8 cellular contexts compared by ENCODE assay signal in the genomic region with DNA sequence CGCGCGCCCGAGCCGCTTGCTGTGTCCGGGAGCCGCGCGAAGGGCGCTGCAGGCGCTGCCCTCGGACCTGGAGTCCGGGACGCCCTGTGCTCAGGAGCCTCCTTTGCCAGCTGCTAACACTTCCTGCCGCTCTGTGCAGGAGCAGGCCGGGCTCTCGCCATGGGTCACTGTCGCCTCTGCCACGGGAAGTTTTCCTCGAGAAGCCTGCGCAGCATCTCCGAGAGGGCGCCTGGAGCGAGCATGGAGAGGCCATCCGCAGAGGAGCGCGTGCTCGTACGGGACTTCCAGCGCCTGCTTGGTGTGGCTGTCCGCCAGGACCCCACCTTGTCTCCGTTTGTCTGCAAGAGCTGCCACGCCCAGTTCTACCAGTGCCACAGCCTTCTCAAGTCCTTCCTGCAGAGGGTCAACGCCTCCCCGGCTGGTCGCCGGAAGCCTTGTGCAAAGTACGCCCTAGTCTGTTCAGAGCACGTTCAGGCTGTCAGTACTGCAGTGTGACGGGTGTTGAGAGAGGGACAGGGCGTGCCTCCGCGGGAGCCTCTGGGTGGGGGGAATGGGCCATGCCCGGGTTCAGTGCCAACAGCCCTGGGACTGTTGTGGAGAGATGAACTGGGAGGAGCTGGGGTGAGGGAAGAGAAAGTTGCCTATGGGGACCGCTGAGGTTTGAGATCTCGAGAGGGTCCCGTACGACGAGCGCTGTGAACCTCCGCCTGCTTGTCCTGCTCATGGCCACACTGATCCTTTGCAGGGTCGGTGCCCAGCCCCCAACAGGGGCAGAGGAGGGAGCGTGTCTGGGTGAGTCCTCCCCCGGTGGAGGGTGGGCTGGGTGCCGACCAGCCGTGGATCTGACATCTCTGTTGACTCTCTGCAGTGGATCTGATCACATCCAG. TPM values are rescaled to one million over a fixed set of nuclear protein-coding genes. Genes with fewer than 3 reads are reported as not detected.
DNase-seq lines count a peak whose midpoint lies in the region; ATAC-seq and TF ChIP-seq lines count a peak whose summit lies in the region.

No MANE protein-coding gene starts in this region.

- DNase-seq in Calu3 (peak; percentile 86), T-cell (peak; percentile 46 to 83 (median 68)), amygdala (lab: John Stamatoyannopoulos, UW) (peak in 40 of 56 donors; percentile 15 to 72 (median 41)), iPS DF 6.9 (ENCODE audit: low read depth, low spot score) (no peak), islet precursor cell (no peak)

- H3K27me3 ChIP-seq in iPS DF 6.9 (ENCODE audit: control insufficient read depth, insufficient read depth, low read length), result peaks cover 3% of the 10 kb centered on the region; the same call in 1 of the 2 replicates

- no CpG with 5 or more reads among the region's 56 CpGs for WGBS in iPS DF 6.9 (ENCODE audit: insufficient coverage, insufficient read length)

- H3K4me3 Mint-ChIP-seq in Calu3 (ENCODE audit: low read depth, unreplicated experiment) (peak overlapping the region; percentile 81), T-cell (peak overlapping the region; percentile 84 to 99 (median 96))

- no peaks in the 10 kb centered on the region; the same call in 1 of the 2 replicates for H3K36me3 ChIP-seq in iPS DF 6.9 (ENCODE audit: control insufficient read depth, insufficient read depth, low read length)

- H3K27ac ChIP-seq in iPS DF 6.9 (ENCODE audit: low read length) (no peak overlapping the region), skin epidermis (peak overlapping the region; percentile 84 to 99 (median 97))

- CTCF ChIA-PET in Calu3 (lab: Charles Lee), result interaction anchor here (1.3 kb wide), 1 partner anchor 17 kb away, joined by 4 read pairs; no protein-coding TSS in a partner anchor
- CTCF ChIA-PET in T-cell (lab: Charles Lee), result interaction anchor here in 1 of 2 donors (2.4 kb wide), 1 partner anchor 17 kb away, joined by 11 read pairs; no protein-coding TSS in a partner anchor

- BruUV-seq in Calu3 (replicated peaks; lab: Mats Ljungman, UMichigan), result no TSS peak

- peaks cover 41% of the 10 kb centered on the region for H3K4me1 Mint-ChIP-seq in Calu3 (ENCODE audit: low read depth, unreplicated experiment)
- H3K4me1 Mint-ChIP-seq in T-cell, result peaks cover 45 to 58% (median 50%) of the 10 kb centered on the region in 3 donors

- H3K9me3 ChIP-seq in iPS DF 6.9 (ENCODE audit: control insufficient read depth, insufficient read depth, low read length), result no peaks in the 10 kb centered on the region

- peaks cover 3% of the 10 kb centered on the region for H3K4me1 ChIP-seq in iPS DF 6.9 (ENCODE audit: control insufficient read depth, insufficient read depth, low read length)

- no peaks in the 10 kb centered on the region for H3K27me3 Mint-ChIP-seq in Calu3 (ENCODE audit: unreplicated experiment)
- H3K27me3 Mint-ChIP-seq in T-cell, result no peaks in the 10 kb centered on the region

- no peak for TF ChIP-seq CTCF in Calu3 (IDR thresholded peaks at IDR 0.05; ENCODE audit: unreplicated experiment)

- H3K27ac Mint-ChIP-seq in Calu3 (ENCODE audit: unreplicated experiment) (peak overlapping the region; percentile 81), T-cell (peak overlapping the region; percentile 96 to 99)

- no peaks in the 10 kb centered on the region for H3K9me3 Mint-ChIP-seq in Calu3 (ENCODE audit: low read depth, unreplicated experiment)
- no peaks in the 10 kb centered on the region for H3K9me3 Mint-ChIP-seq in T-cell

- H3K4me3 ChIP-seq in iPS DF 6.9 (ENCODE audit: low read length) (peak overlapping the region; percentile 78; the same call in 1 of the 2 replicates), skin epidermis (peak overlapping the region; percentile 59 to 96 (median 85))

- POLR2A ChIA-PET in T-cell (lab: Charles Lee), result interaction anchor here in 1 of 2 donors (0.6 to 1.0 kb wide), 2 partner anchors 9 to 23 kb away, joined by 3 read pairs; no protein-coding TSS in a partner anchor

- ATAC-seq in HG02973 (IDR thresholded peaks at IDR 0.05; ENCODE audit: unreplicated experiment) (peak; percentile 15), T-cell (replicated peaks in 1 of 4) (peak; percentile 30 to 44 (median 39)), GM19328 (IDR thresholded peaks at IDR 0.05; ENCODE audit: unreplicated experiment) (no peak)

- peaks cover 82% of the 10 kb centered on the region for H3K36me3 Mint-ChIP-seq in Calu3 (ENCODE audit: insufficient read depth, unreplicated experiment)
- H3K36me3 Mint-ChIP-seq in T-cell, result peaks cover 17% of the 10 kb centered on the region

- intact Hi-C loops in Calu3 (cut with micrococcal nuclease; ENCODE audit: unreplicated experiment), result no loop called here

RNA-seq across cellular contexts. Expression of gene ZNF276, which starts 1.3 kb away (rescaled TPM):
- total RNA-seq in Calu3 (2022), result 30.6 and 37.2 TPM in 2 replicates
- 100 to 1,000 TPM; 131 to 203 (median 195) TPM for total RNA-seq in T-cell

RNA-seq across cellular contexts. Expression of gene VPS9D1, which starts 1.9 kb away (rescaled TPM):
- 26.7 and 28.2 TPM in 2 replicates for total RNA-seq in Calu3 (2022)
- total RNA-seq in T-cell, result 10 to 100 TPM; 15.5 to 28.8 (median 24.5) TPM

RNA-seq across cellular contexts. Expression of gene SPATA2L, which starts 21.1 kb away (rescaled TPM):
- total RNA-seq in Calu3 (2022) (20.7 and 23.6 TPM in 2 replicates), T-cell (10 to 100 TPM; 14.4 to 24.9 (median 15.9) TPM)

RNA-seq across cellular contexts. Expression of gene CDK10, which starts 36.1 kb away (rescaled TPM):
- total RNA-seq in Calu3 (2022), result 102 and 106 TPM in 2 replicates
- 100 to 1,000 TPM; 108 to 163 (median 138) TPM for total RNA-seq in T-cell

Comparison
In these comparisons a context has a peak if more than half of its experiments do, and no peak if none do; other contexts are left out.
1. DNase-seq: peak in Calu3 (single experiment), T-cell (34 of 34) and amygdala (40 of 56); none in iPS DF 6.9 (single experiment) and islet precursor cell (single experiment).